ENCODE assay signal across 3 cellular contexts in genomic region chr5:175896641-175897040, GRCh38.
TF ChIP-seq lines count a peak whose summit lies in the region.

No MANE protein-coding gene starts in this region.

TF ChIP-seq in SK-N-SH treated with all-trans-retinoic acid at 6 μM for 48 hours, 23 proteins besides CTCF, POLR2A, EP300 and RAD21:
- no peak for TF ChIP-seq ZNF70 (CRISPR knock-in tag; IDR thresholded peaks at IDR 0.05)
- no peak for TF ChIP-seq PPARA (CRISPR knock-in tag; IDR thresholded peaks at IDR 0.05; ENCODE audit: borderline replicate concordance)
- TF ChIP-seq TCF4 (CRISPR knock-in tag; IDR thresholded peaks at IDR 0.05; ENCODE audit: borderline replicate concordance): no peak
- peak; percentile 93 for TF ChIP-seq ZFP3 (CRISPR knock-in tag; IDR thresholded peaks at IDR 0.05)
- no peak for TF ChIP-seq PATZ1 (CRISPR knock-in tag; IDR thresholded peaks at IDR 0.05; ENCODE audit: borderline replicate concordance)
- no peak for TF ChIP-seq TOX (CRISPR knock-in tag; IDR thresholded peaks at IDR 0.05; ENCODE audit: borderline replicate concordance)
- TF ChIP-seq ESRRG (CRISPR knock-in tag; IDR thresholded peaks at IDR 0.05): no peak
TF ChIP-seq in SK-N-SH treated with all-trans-retinoic acid at 6 μM for 48 hours: peak in this region for 1.

TF ChIP-seq in SK-N-SH, 30 proteins besides CTCF, POLR2A, EP300 and RAD21:
- TF ChIP-seq FOXM1 (IDR thresholded peaks at IDR 0.05; ENCODE audit: low read depth) (no peak), JUND (IDR thresholded peaks at IDR 0.05) (no peak), NFIC (IDR thresholded peaks at IDR 0.05; ENCODE audit: borderline replicate concordance) (no peak), RCOR1 (IDR thresholded peaks at IDR 0.05; ENCODE audit: low read length) (no peak), YY1 (IDR thresholded peaks at IDR 0.05; ENCODE audit: low read depth) (no peak), USF2 (IDR thresholded peaks at IDR 0.05; ENCODE audit: borderline replicate concordance, low read depth, low read length) (no peak), TEAD4 (IDR thresholded peaks at IDR 0.05; ENCODE audit: borderline replicate concordance, insufficient read depth) (no peak), RFX5 (IDR thresholded peaks at IDR 0.05; ENCODE audit: low read length) (no peak), REST (IDR thresholded peaks at IDR 0.05; ENCODE audit: low read depth, low read length) (no peak), GABPA (IDR thresholded peaks at IDR 0.05; ENCODE audit: low read depth) (no peak), MXI1 (IDR thresholded peaks at IDR 0.05; ENCODE audit: low read depth, low read length) (no peak), GATA2 (CRISPR knock-in tag; IDR thresholded peaks at IDR 0.05) (no peak), RXRA (IDR thresholded peaks at IDR 0.05; ENCODE audit: borderline replicate concordance, low read depth) (no peak), MAX (IDR thresholded peaks at IDR 0.05; ENCODE audit: low read depth) (no peak)

TF ChIP-seq in H1, 55 proteins besides CTCF, POLR2A, EP300 and RAD21:
- TF ChIP-seq CTBP2 (IDR thresholded peaks at IDR 0.05; ENCODE audit: borderline replicate concordance, insufficient read depth, insufficient read length, low read length): no peak
- TF ChIP-seq TAF7 (optimal IDR thresholded peaks at IDR 0.05; ENCODE audit: borderline replicate concordance, low read depth, low read length): no peak
- no peak for TF ChIP-seq GABPA (IDR thresholded peaks at IDR 0.05; ENCODE audit: borderline replicate concordance, insufficient read depth, low read length)
- no peak for TF ChIP-seq ZNF274 (IDR thresholded peaks at IDR 0.05; ENCODE audit: borderline replicate concordance, extremely low read depth, low read length)
- no peak for TF ChIP-seq EZH2 (IDR thresholded peaks at IDR 0.05; ENCODE audit: low read depth, low read length, severe bottlenecking)
- no peak for TF ChIP-seq BCL11A (IDR thresholded peaks at IDR 0.05; ENCODE audit: low read depth in 2 of 2, low read length in 2 of 2)
- TF ChIP-seq CHD7 (IDR thresholded peaks at IDR 0.05; ENCODE audit: insufficient replicate concordance, low read length): no peak
- TF ChIP-seq E2F6 (IDR thresholded peaks at IDR 0.05): no peak
- no peak for TF ChIP-seq KDM5A (IDR thresholded peaks at IDR 0.05; ENCODE audit: low read length)
- TF ChIP-seq CHD2 (IDR thresholded peaks at IDR 0.05; ENCODE audit: low read length): no peak
- no peak for TF ChIP-seq MAX (IDR thresholded peaks at IDR 0.05)
TF ChIP-seq in H1: peak in this region for 0.
